ENCODE assay signal across 24 cellular contexts in the genomic region with DNA sequence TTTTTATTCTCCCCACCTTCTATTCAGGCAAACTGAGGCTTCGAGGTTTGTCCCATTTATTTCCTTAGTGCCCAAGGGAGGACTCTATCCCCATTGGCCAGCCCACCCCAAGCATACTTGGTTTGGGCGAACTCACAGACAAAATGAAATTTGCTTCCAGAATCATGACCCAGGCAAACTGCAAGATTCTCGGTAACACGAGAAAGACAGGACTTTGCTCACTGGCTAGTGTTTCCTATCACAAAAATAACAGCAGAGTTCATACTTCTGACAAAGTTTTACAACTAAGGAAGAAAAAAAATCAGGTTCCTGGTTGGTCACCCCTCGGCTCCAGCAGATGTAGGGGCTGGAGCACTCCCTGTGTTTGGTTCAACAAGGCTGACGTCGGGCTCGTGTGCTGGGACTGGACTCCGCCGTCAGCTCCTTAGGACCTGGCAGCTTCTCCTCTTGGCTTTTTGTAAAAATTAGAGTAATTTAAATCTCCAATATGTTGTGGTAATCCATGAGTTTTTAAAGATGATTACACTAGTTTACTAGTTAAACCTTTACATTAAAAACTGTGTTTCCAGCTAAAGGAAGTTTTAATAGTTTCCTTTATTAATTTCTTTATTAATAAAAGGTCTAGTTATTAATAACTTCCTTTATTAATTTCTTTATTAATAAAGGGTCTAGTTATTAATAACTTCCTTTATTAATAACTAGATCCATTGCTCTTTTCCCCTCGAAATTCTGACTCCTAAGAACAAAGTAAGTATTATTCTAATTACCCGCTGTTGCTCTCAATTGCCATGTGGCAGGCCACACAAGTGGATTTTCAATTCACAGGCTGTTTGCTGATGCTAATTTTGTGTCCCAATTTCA.
"Had no signal": no experiment of that assay in that cellular context is flagged by ENCODE, and none has a peak within 500 bp of the region (broad histone marks: within the 10 kb centered on the region; RNA-seq: fewer than 3 reads in every experiment).

No MANE protein-coding gene starts in this region.

- H3K9ac ChIP-seq: SK-N-SH had no signal

- ATAC-seq: activated CD4-positive, alpha-beta T cell treated with anti-CD3 and anti-CD28 coated beads for 36 hours; activated CD8-positive, alpha-beta T cell treated with anti-CD3 and anti-CD28 coated beads, Interleukin-2, amount 10 ng/mL, durations not matched to agents 7 days and 5 days; activated T-cell treated with anti-CD3 and anti-CD28 coated beads, Interleukin-2, amount 50 U/mL, for 4 hours; Panc1 had no signal

- H3K36me3 ChIP-seq: SJCRH30, WERI-Rb-1 had no signal

- H3K4me3 ChIP-seq: SJCRH30 had no signal

- H3K27ac ChIP-seq: RWPE1, SJCRH30, WERI-Rb-1 had no signal

- H3K4me1 ChIP-seq: SJCRH30 had no signal

- FAIRE-seq: astrocyte had no signal

- H3K9me3 ChIP-seq: SJCRH30, SK-N-SH had no signal

- H3K4me2 ChIP-seq: SK-N-SH had no signal

- DNase-seq: activated CD4-positive, alpha-beta T cell treated with anti-CD3 and anti-CD28 coated beads for 36 hours; activated CD4-positive, alpha-beta T cell treated with anti-CD3 and anti-CD28 coated beads, Interleukin-2, amount 50 U/mL, for 4 hours; activated CD8-positive, alpha-beta T cell treated with anti-CD3 and anti-CD28 coated beads, Interleukin-2, amount 10 ng/mL, durations not matched to agents 7 days and 5 days; activated gamma-delta T cell; activated naive CD4-positive, alpha-beta T cell treated with anti-CD3 and anti-CD28 coated beads for 36 hours; activated T-cell treated with anti-CD3 and anti-CD28 coated beads, Interleukin-2, amount 50 U/mL, for 4 hours; Kasumi-1; KBM-7; NCI-H146; NCI-H187 treated with DMSO at 0.1 percent for 48 hours; NCI-H2081 treated with DMSO at 0.1 percent for 48 hours; NCI-H2171 treated with DMSO at 0.1 percent for 48 hours; NCI-H226; NCI-H526 treated with DMSO at 0.1 percent for 48 hours; NCI-H82; OCI-M1; Right ventricle myocardium superior; SJCRH30; SK-N-SH; T-helper 1 cell; WERI-Rb-1 had no signal
